In genomic region chr1:178258521-178258920, GRCh38 we compare ENCODE assay signal across 17 cellular contexts.
A peak's percentile ranks its signal among the peaks of the same experiment; 100 is the strongest.
DNase-seq lines count a peak whose midpoint lies in the region; ATAC-seq, FAIRE-seq and TF ChIP-seq lines count a peak whose summit lies in the region.
"Had no signal": no experiment of that assay in that cellular context is flagged by ENCODE, and none has a peak within 500 bp of the region (broad histone marks: within the 10 kb centered on the region; RNA-seq: fewer than 3 reads in every experiment).

No MANE protein-coding gene starts in this region.

- H3K9me3 ChIP-seq in HEK293 (ENCODE audit: control insufficient read depth, insufficient read depth, low read depth, low read length) = no peaks in the 10 kb centered on the region
- no peaks in the 10 kb centered on the region for H3K9me3 ChIP-seq in astrocyte (ENCODE audit: insufficient read depth, low read depth, low read length)
- H3K9me3 ChIP-seq in right lobe of liver = no peaks in the 10 kb centered on the region
- H3K9me3 ChIP-seq: HAP-1 had no signal

- intact Hi-C loops in right lobe of liver (cut with DNase I) = no loop called here

- CTCF ChIA-PET in HEK293 (lab: Yijun Ruan, JAX) = no interaction called here

- peaks cover 6% of the 10 kb centered on the region for H3K36me3 Mint-ChIP-seq in astrocyte (ENCODE audit: low read depth, unreplicated experiment)
- peaks cover 14% of the 10 kb centered on the region for H3K36me3 Mint-ChIP-seq in osteocyte (ENCODE audit: unreplicated experiment)

- H3K27ac ChIP-seq in HEK293 (ENCODE audit: extremely low read depth, low read depth, low read length) = no peak overlapping the region
- no peak overlapping the region for H3K27ac ChIP-seq in astrocyte (ENCODE audit: low read depth, low read length)
- no peak overlapping the region for H3K27ac ChIP-seq in right lobe of liver
- H3K27ac ChIP-seq: KMS-11 had no signal

- H2AFZ ChIP-seq in astrocyte (ENCODE audit: low read depth, low read length) = no peak overlapping the region

- H3K27me3 ChIP-seq in astrocyte (ENCODE audit: insufficient read depth, low read length) (no peaks in the 10 kb centered on the region), right lobe of liver (no peaks in the 10 kb centered on the region)

- FAIRE-seq in D721Med (lab: Jason Lieb, UNC) (peak; percentile 56), astrocyte (lab: Jason Lieb, UNC) (peak; percentile 23)
- FAIRE-seq: GM12878, GM18507 had no signal

- 87% methylated on average over 3 of the region's 3 CpGs for WGBS in right lobe of liver (ENCODE audit: insufficient coverage, low coverage, low lambda C conversion rate, missing lambda C conversion rate)

- H3K4me2 ChIP-seq in astrocyte (ENCODE audit: low read length) = no peak overlapping the region
- H3K4me2 ChIP-seq: KMS-11 had no signal

- peaks cover 25% of the 10 kb centered on the region for H3K79me2 ChIP-seq in astrocyte (ENCODE audit: insufficient read depth, low read length)

- TF ChIP-seq CTCF in D721Med (IDR thresholded peaks at IDR 0.05; ENCODE audit: insufficient read depth, missing control alignments) (no peak), HEK293 (tag by site-specific recombination; IDR thresholded peaks at IDR 0.05) (no peak), astrocyte (IDR thresholded peaks at IDR 0.05; ENCODE audit: insufficient read depth, low read depth, low read length) (no peak), osteocyte (IDR thresholded peaks at IDR 0.05) (no peak), right lobe of liver (IDR thresholded peaks at IDR 0.05) (no peak)

- no peak overlapping the region for H3K4me3 ChIP-seq in HEK293 (ENCODE audit: low read depth, low read length)
- H3K4me3 ChIP-seq in astrocyte (ENCODE audit: insufficient read depth, low read depth, low read length) = no peak overlapping the region
- H3K4me3 ChIP-seq in right lobe of liver = no peak overlapping the region
- H3K4me3 ChIP-seq: GM12878, HAP-1 had no signal

- DNase-seq in D721Med (ENCODE audit: insufficient read length, low spot score) = no peak
- DNase-seq in astrocyte (ENCODE audit: low read depth) = no peak
- DNase-seq in osteocyte (ENCODE audit: extremely low spot score, unreplicated experiment) = no peak
- DNase-seq in right lobe of liver = no peak
- DNase-seq: C1 segment of cervical spinal cord; CD4-positive, alpha-beta T cell; DMS53; GOT3; HFFc6 had no signal

- H3K4me3 Mint-ChIP-seq in astrocyte (ENCODE audit: unreplicated experiment) = no peak overlapping the region
- H3K4me3 Mint-ChIP-seq in osteocyte (ENCODE audit: unreplicated experiment) = no peak overlapping the region
- H3K4me3 Mint-ChIP-seq: B cell; CD4-positive, alpha-beta T cell; HFFc6 had no signal

- H3K27ac Mint-ChIP-seq in astrocyte (ENCODE audit: unreplicated experiment) (no peak overlapping the region), osteocyte (ENCODE audit: unreplicated experiment) (peak overlapping the region; percentile 44)
- H3K27ac Mint-ChIP-seq: B cell; CD4-positive, alpha-beta T cell; HFFc6 had no signal

- TF ChIP-seq POLR2A in right lobe of liver (IDR thresholded peaks at IDR 0.05) = no peak

- ATAC-seq in GM19467 (IDR thresholded peaks at IDR 0.05; ENCODE audit: unreplicated experiment) (no peak), right lobe of liver (no peak), GM18858 (IDR thresholded peaks at IDR 0.05; ENCODE audit: unreplicated experiment) (no peak)
- ATAC-seq: GM12878 had no signal

- H4K20me1 ChIP-seq in astrocyte (ENCODE audit: insufficient read depth, low read length) = no peaks in the 10 kb centered on the region

- no peak overlapping the region for H3K9ac ChIP-seq in astrocyte (ENCODE audit: low read length)
- H3K9ac ChIP-seq: KMS-11 had no signal

- POLR2A ChIA-PET in HEK293 (lab: Yijun Ruan, JAX) = no interaction called here

- no peaks in the 10 kb centered on the region for H3K27me3 Mint-ChIP-seq in astrocyte (ENCODE audit: low read depth, unreplicated experiment)
- H3K27me3 Mint-ChIP-seq in osteocyte (ENCODE audit: unreplicated experiment) = no peaks in the 10 kb centered on the region
- H3K27me3 Mint-ChIP-seq: CD4-positive, alpha-beta T cell had no signal

- H3K4me1 Mint-ChIP-seq in astrocyte (ENCODE audit: low read depth, unreplicated experiment) (peaks cover 16% of the 10 kb centered on the region), osteocyte (ENCODE audit: unreplicated experiment) (peaks cover 33% of the 10 kb centered on the region)
- H3K4me1 Mint-ChIP-seq: B cell had no signal

- peaks cover 11% of the 10 kb centered on the region for H3K4me1 ChIP-seq in HEK293 (ENCODE audit: control insufficient read depth, insufficient read depth, low read length)
- H3K4me1 ChIP-seq in astrocyte (ENCODE audit: insufficient read depth, low read length) = peaks cover 13% of the 10 kb centered on the region
- no peaks in the 10 kb centered on the region for H3K4me1 ChIP-seq in right lobe of liver

- no peaks in the 10 kb centered on the region for H3K36me3 ChIP-seq in HEK293 (ENCODE audit: control insufficient read depth in 2 of 2, insufficient read depth in 1 of 2, low read length in 2 of 2)
- no peaks in the 10 kb centered on the region for H3K36me3 ChIP-seq in astrocyte (ENCODE audit: insufficient read depth, low read length)
- H3K36me3 ChIP-seq in right lobe of liver = no peaks in the 10 kb centered on the region
- H3K36me3 ChIP-seq: HAP-1 had no signal

- H3K9me3 Mint-ChIP-seq in astrocyte (ENCODE audit: unreplicated experiment) (no peaks in the 10 kb centered on the region), osteocyte (ENCODE audit: unreplicated experiment) (peaks cover 17% of the 10 kb centered on the region)
- H3K9me3 Mint-ChIP-seq: HFFc6 had no signal

TF ChIP-seq in HEK293, 187 proteins besides CTCF, POLR2A, EP300 and RAD21:
- TF ChIP-seq ZNF10 (tag by site-specific recombination; IDR thresholded peaks at IDR 0.05) = peak; percentile 20; the same call in 1 of the 2 replicates
- TF ChIP-seq, protein P1, sequence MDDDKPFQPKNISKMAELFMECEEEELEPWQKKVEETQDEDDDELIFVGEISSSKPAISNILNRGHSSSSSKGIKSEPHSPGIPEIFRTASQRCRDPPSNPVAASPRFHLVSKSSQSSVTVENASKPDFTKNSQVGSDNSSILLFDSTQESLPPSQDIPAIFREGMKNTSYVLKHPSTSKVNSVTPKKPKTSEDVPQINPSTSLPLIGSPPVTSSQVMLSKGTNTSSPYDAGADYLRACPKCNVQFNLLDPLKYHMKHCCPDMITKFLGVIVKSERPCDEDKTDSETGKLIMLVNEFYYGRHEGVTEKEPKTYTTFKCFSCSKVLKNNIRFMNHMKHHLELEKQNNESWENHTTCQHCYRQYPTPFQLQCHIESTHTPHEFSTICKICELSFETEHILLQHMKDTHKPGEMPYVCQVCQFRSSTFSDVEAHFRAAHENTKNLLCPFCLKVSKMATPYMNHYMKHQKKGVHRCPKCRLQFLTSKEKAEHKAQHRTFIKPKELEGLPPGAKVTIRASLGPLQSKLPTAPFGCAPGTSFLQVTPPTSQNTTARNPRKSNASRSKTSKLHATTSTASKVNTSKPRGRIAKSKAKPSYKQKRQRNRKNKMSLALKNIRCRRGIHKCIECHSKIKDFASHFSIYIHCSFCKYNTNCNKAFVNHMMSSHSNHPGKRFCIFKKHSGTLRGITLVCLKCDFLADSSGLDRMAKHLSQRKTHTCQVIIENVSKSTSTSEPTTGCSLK (tag by site-specific recombination; IDR thresholded peaks at IDR 0.05) = no peak
TF ChIP-seq in HEK293: peak in this region for 1.
